ENCODE assay signal across 10 cellular contexts in genomic region chr17:48604770-48605329, GRCh38. TPM values are rescaled to one million over a fixed set of nuclear protein-coding genes. Genes with fewer than 3 reads are reported as not detected.
DNase-seq lines count a peak whose midpoint lies in the region; ATAC-seq and TF ChIP-seq lines count a peak whose summit lies in the region.
"Had no signal": no experiment of that assay in that cellular context is flagged by ENCODE, and none has a peak within 500 bp of the region (broad histone marks: within the 10 kb centered on the region; RNA-seq: fewer than 3 reads in every experiment).

HOXB6 (minus strand) TSS chr17:48604986; CDS start chr17:48598150, 6,836 bp downstream.

- no peaks in the 10 kb centered on the region for H3K36me3 Mint-ChIP-seq in CD8-positive, alpha-beta memory T cell
- H3K36me3 Mint-ChIP-seq in endodermal cell (ENCODE audit: low read depth) (no peaks in the 10 kb centered on the region), progenitor cell of endocrine pancreas (ENCODE audit: insufficient read depth) (no peaks in the 10 kb centered on the region)
- no peaks in the 10 kb centered on the region for H3K36me3 Mint-ChIP-seq in T-helper 2 cell treated with Interferon-gamma antibody and Interleukin-4, amounts not matched to agents 5 μg/mL and 100 μg/mL, for 36 hours (ENCODE audit: low read depth)
- no peaks in the 10 kb centered on the region for H3K36me3 Mint-ChIP-seq in activated naive CD4-positive, alpha-beta T cell treated with anti-CD3 and anti-CD28 coated beads, Interleukin-2, amount 50 U/mL, for 72 hours

- peaks cover 3% of the 10 kb centered on the region for H3K4me1 ChIP-seq in CD8-positive, alpha-beta memory T cell (ENCODE audit: insufficient read depth, low read length)
- H3K4me1 ChIP-seq in endodermal cell (ENCODE audit: control insufficient read depth, insufficient read depth, low read length) = no peaks in the 10 kb centered on the region

- peak within 1 kb of the TSS in 4 of 7 donors; percentile 4 to 53 (median 17) for H3K4me3 Mint-ChIP-seq in CD8-positive, alpha-beta memory T cell
- H3K4me3 Mint-ChIP-seq in endodermal cell (no peak within 1 kb of the TSS), progenitor cell of endocrine pancreas (ENCODE audit: low read depth) (no peak within 1 kb of the TSS)
- H3K4me3 Mint-ChIP-seq in T-helper 2 cell treated with Interferon-gamma antibody and Interleukin-4, amounts not matched to agents 5 μg/mL and 100 μg/mL, for 36 hours = no peak within 1 kb of the TSS

- H3K9me3 ChIP-seq in CD8-positive, alpha-beta memory T cell (ENCODE audit: low read length) = no peaks in the 10 kb centered on the region
- peaks cover 16% of the 10 kb centered on the region for H3K9me3 ChIP-seq in endodermal cell (ENCODE audit: control insufficient read depth, low read length)

- no peak within 1 kb of the TSS for H3K9ac ChIP-seq in endodermal cell (ENCODE audit: extremely low read depth, low read length, poor library complexity, severe bottlenecking)

- no peaks in the 10 kb centered on the region for H3K9me3 Mint-ChIP-seq in CD8-positive, alpha-beta memory T cell
- H3K9me3 Mint-ChIP-seq in endodermal cell (no peaks in the 10 kb centered on the region), progenitor cell of endocrine pancreas (ENCODE audit: low read depth) (no peaks in the 10 kb centered on the region)
- no peaks in the 10 kb centered on the region for H3K9me3 Mint-ChIP-seq in T-helper 2 cell treated with Interferon-gamma antibody and Interleukin-4, amounts not matched to agents 5 μg/mL and 100 μg/mL, for 36 hours
- H3K9me3 Mint-ChIP-seq in activated naive CD4-positive, alpha-beta T cell treated with anti-CD3 and anti-CD28 coated beads, Interleukin-2, amount 50 U/mL, for 72 hours = no peaks in the 10 kb centered on the region

- H3K27me3 Mint-ChIP-seq in CD8-positive, alpha-beta memory T cell = peaks cover 86 to 92% of the 10 kb centered on the region in 2 donors
- H3K27me3 Mint-ChIP-seq in endodermal cell (ENCODE audit: insufficient read depth) (peaks cover 100% of the 10 kb centered on the region), progenitor cell of endocrine pancreas (peaks cover 98% of the 10 kb centered on the region)
- H3K27me3 Mint-ChIP-seq in T-helper 2 cell treated with Interferon-gamma antibody and Interleukin-4, amounts not matched to agents 5 μg/mL and 100 μg/mL, for 36 hours (ENCODE audit: low read depth) = peaks cover 88% of the 10 kb centered on the region

- H3K4me1 Mint-ChIP-seq in CD8-positive, alpha-beta memory T cell = peaks cover 11 to 34% (median 26%) of the 10 kb centered on the region in 3 donors
- H3K4me1 Mint-ChIP-seq in endodermal cell (peaks cover 1% of the 10 kb centered on the region), progenitor cell of endocrine pancreas (ENCODE audit: low read depth) (peaks cover 4% of the 10 kb centered on the region)
- peaks cover 10% of the 10 kb centered on the region for H3K4me1 Mint-ChIP-seq in T-helper 2 cell treated with Interferon-gamma antibody and Interleukin-4, amounts not matched to agents 5 μg/mL and 100 μg/mL, for 36 hours (ENCODE audit: low read depth)

- ATAC-seq in activated naive CD4-positive, alpha-beta T cell treated with anti-CD3 and anti-CD28 coated beads, Interleukin-2, amount 50 U/mL, for 72 hours = no peak

- no peaks in the 10 kb centered on the region for H3K36me3 ChIP-seq in CD8-positive, alpha-beta memory T cell (ENCODE audit: insufficient read depth, low read length)
- no peaks in the 10 kb centered on the region for H3K36me3 ChIP-seq in endodermal cell (ENCODE audit: control insufficient read depth, insufficient read depth, low read length)

- TF ChIP-seq CTCF in endodermal cell (conservative IDR thresholded peaks at IDR 0.05) = no peak
- TF ChIP-seq CTCF in progenitor cell of endocrine pancreas (IDR thresholded peaks at IDR 0.05; ENCODE audit: unreplicated experiment) = no peak

- POLR2A ChIA-PET in CD8-positive, alpha-beta memory T cell (lab: Charles Lee) = no interaction called here

- H3K27me3 ChIP-seq in CD8-positive, alpha-beta memory T cell (ENCODE audit: insufficient read depth, low read length, poor library complexity, severe bottlenecking) = peaks cover 52% of the 10 kb centered on the region
- peaks cover 100% of the 10 kb centered on the region for H3K27me3 ChIP-seq in endodermal cell (ENCODE audit: control insufficient read depth, insufficient read depth, low read length, poor library complexity, severe bottlenecking)

- 19 to 20% methylated on average over 12 to 16 of the region's 16 CpGs for WGBS in endodermal cell (ENCODE audit: insufficient coverage in 1 of 2, insufficient read length in 1 of 2), 2 experiments

- CTCF ChIA-PET in CD8-positive, alpha-beta memory T cell (lab: Charles Lee) = no interaction called here

- DNase-seq in CD8-positive, alpha-beta memory T cell = no peak
- DNase-seq in NCI-H774 (lab: John Stamatoyannopoulos, UW) (peak; percentile 40), endodermal cell (no peak), progenitor cell of endocrine pancreas (ENCODE audit: low spot score, unreplicated experiment) (no peak)
- no peak for DNase-seq in stimulated activated CD8-positive, alpha-beta memory T cell treated with anti-CD3 and anti-CD28 coated beads, Interleukin-4, amount 100 ng/mL, for 48 hours
- DNase-seq in T-helper 2 cell treated with Interferon-gamma antibody and Interleukin-4, amounts not matched to agents 5 μg/mL and 100 μg/mL, for 36 hours (ENCODE audit: low spot score) = no peak
- DNase-seq in effector CD4-positive, alpha-beta T cell = no peak
- no peak for DNase-seq in activated naive CD4-positive, alpha-beta T cell treated with anti-CD3 and anti-CD28 coated beads, Interleukin-2, amount 50 U/mL, for 72 hours (ENCODE audit: low spot score in 2 of 2)
- DNase-seq: effector memory CD4-positive, alpha-beta T cell; NCI-H82 had no signal

- H3K27ac ChIP-seq in CD8-positive, alpha-beta memory T cell (ENCODE audit: low read depth, low read length) = peak within 1 kb of the TSS; percentile 40
- H3K27ac ChIP-seq in endodermal cell (ENCODE audit: low read depth, low read length) = peak within 1 kb of the TSS; percentile 24

- H3K4me3 ChIP-seq in CD8-positive, alpha-beta memory T cell (ENCODE audit: low read length) = no peak within 1 kb of the TSS
- no peak within 1 kb of the TSS for H3K4me3 ChIP-seq in endodermal cell (ENCODE audit: low read length)

- H3K27ac Mint-ChIP-seq in CD8-positive, alpha-beta memory T cell = peak within 1 kb of the TSS in 1 of 8 donors; percentile 24
- no peak within 1 kb of the TSS for H3K27ac Mint-ChIP-seq in endodermal cell
- peak within 1 kb of the TSS; percentile 14 for H3K27ac Mint-ChIP-seq in progenitor cell of endocrine pancreas
- H3K27ac Mint-ChIP-seq in T-helper 2 cell treated with Interferon-gamma antibody and Interleukin-4, amounts not matched to agents 5 μg/mL and 100 μg/mL, for 36 hours = no peak within 1 kb of the TSS
- no peak within 1 kb of the TSS for H3K27ac Mint-ChIP-seq in activated naive CD4-positive, alpha-beta T cell treated with anti-CD3 and anti-CD28 coated beads, Interleukin-2, amount 50 U/mL, for 72 hours

RNA-seq across cellular contexts. Expression of gene HOXB6, which starts in this region (rescaled TPM):
- total RNA-seq in CD8-positive, alpha-beta memory T cell = under 1 TPM; 0.22 to 0.37 TPM
- polyA plus RNA-seq in CD8-positive, alpha-beta memory T cell = not detected
- total RNA-seq in endodermal cell = not detected
- 14.4 TPM for polyA plus RNA-seq in endodermal cell (2013, experiment 1 of 2)
- polyA plus RNA-seq in endodermal cell (2013, experiment 2 of 2) = 10.0 TPM
- total RNA-seq in progenitor cell of endocrine pancreas = 0.96 and 3.1 TPM in 2 replicates
- total RNA-seq in activated naive CD4-positive, alpha-beta T cell treated with anti-CD3 and anti-CD28 coated beads, Interleukin-2, amount 50 U/mL, for 72 hours = under 1 TPM in 1 of 2 donors, not detected in 1; 0.16 TPM

Comparison
In these comparisons a context has a peak if more than half of its experiments do, and no peak if none do; other contexts are left out.
1. H3K4me3 Mint-ChIP-seq: peak in CD8-positive, alpha-beta memory T cell (4 of 7); none in endodermal cell (single experiment), progenitor cell of endocrine pancreas (single experiment) and T-helper 2 cell treated with Interferon-gamma antibody and Interleukin-4, amounts not matched to agents 5 μg/mL and 100 μg/mL, for 36 hours (single experiment).